ENCODE assay signal across 29 cellular contexts in genomic region chrX:134898450-134898849, GRCh38. TPM values are rescaled to one million over a fixed set of nuclear protein-coding genes. Genes with fewer than 3 reads are reported as not detected.
DNase-seq lines count a peak whose midpoint lies in the region; ATAC-seq and TF ChIP-seq lines count a peak whose summit lies in the region.
"Had no signal": no experiment of that assay in that cellular context is flagged by ENCODE, and none has a peak within 500 bp of the region (broad histone marks: within the 10 kb centered on the region; RNA-seq: fewer than 3 reads in every experiment).

No MANE protein-coding gene starts in this region.

- H3K9me3 ChIP-seq in skeletal muscle satellite cell (replicated peaks; ENCODE audit: low read length) = no peaks in the 10 kb centered on the region
- H3K9me3 ChIP-seq: esophagus squamous epithelium, MG63, psoas muscle, SJSA1, thoracic aorta had no signal

- H3K4me2 ChIP-seq in skeletal muscle satellite cell (ENCODE audit: low read length) = peak overlapping the region; percentile 20
- H3K4me2 ChIP-seq: smooth muscle cell had no signal

- H3K27ac Mint-ChIP-seq in activated naive CD4-positive, alpha-beta T cell treated with anti-CD3 and anti-CD28 coated beads, Interleukin-2, amount 50 U/mL, for 72 hours = no peak overlapping the region
- H3K27ac Mint-ChIP-seq: activated naive CD8-positive, alpha-beta T cell treated with anti-CD3 and anti-CD28 coated beads, Interleukin-2, amount 10 ng/mL, durations not matched to agents 7 days and 5 days; CD8-positive, alpha-beta memory T cell; effector memory CD8-positive, alpha-beta T cell; T-helper 17 cell had no signal

- H3K36me3 Mint-ChIP-seq in activated naive CD4-positive, alpha-beta T cell treated with anti-CD3 and anti-CD28 coated beads, Interleukin-2, amount 50 U/mL, for 72 hours = no peaks in the 10 kb centered on the region
- H3K36me3 Mint-ChIP-seq: activated naive CD8-positive, alpha-beta T cell treated with anti-CD3 and anti-CD28 coated beads, Interleukin-2, amount 10 ng/mL, durations not matched to agents 7 days and 5 days had no signal

- TF ChIP-seq CTCF in cardiac fibroblast (IDR thresholded peaks at IDR 0.05; ENCODE audit: low read depth, low read length) = no peak

- H3K9ac ChIP-seq in skeletal muscle satellite cell (ENCODE audit: low read depth, low read length) = no peak overlapping the region

- H3K36me3 ChIP-seq in skeletal muscle satellite cell (ENCODE audit: insufficient read depth, low read length) = peaks cover 6% of the 10 kb centered on the region
- H3K36me3 ChIP-seq: thoracic aorta had no signal

- no peaks in the 10 kb centered on the region for H3K27me3 ChIP-seq in skeletal muscle satellite cell (ENCODE audit: control insufficient read depth, insufficient read depth, low read length)
- H3K27me3 ChIP-seq: esophagus squamous epithelium, MG63, SJSA1 had no signal

- no peaks in the 10 kb centered on the region for H3K4me1 ChIP-seq in skeletal muscle satellite cell (ENCODE audit: control insufficient read depth, insufficient read depth, low read length)
- H3K4me1 ChIP-seq: esophagus squamous epithelium, psoas muscle, SJSA1 had no signal

- no peak for ATAC-seq in activated naive CD4-positive, alpha-beta T cell treated with anti-CD3 and anti-CD28 coated beads, Interleukin-2, amount 50 U/mL, for 72 hours
- ATAC-seq: effector memory CD8-positive, alpha-beta T cell; HepG2; left cardiac atrium; psoas muscle; T-helper 17 cell had no signal

- no peak overlapping the region for H3K4me3 ChIP-seq in cardiac fibroblast (replicated peaks in 1 of 2; ENCODE audit: low read depth in 2 of 2, low read length in 2 of 2)
- H3K4me3 ChIP-seq in skeletal muscle satellite cell (ENCODE audit: low read length) = no peak overlapping the region
- H3K4me3 ChIP-seq: esophagus squamous epithelium, MG63, psoas muscle, SJSA1, smooth muscle cell, thoracic aorta had no signal

- DNase-seq in DMS53 (lab: John Stamatoyannopoulos, UW) (peak; percentile 21), DMS53 treated with DMSO at 0.1 percent for 48 hours (lab: John Stamatoyannopoulos, UW; ENCODE audit: unreplicated experiment) (no peak), NCI-H2171 treated with DMSO at 0.1 percent for 48 hours (lab: John Stamatoyannopoulos, UW) (peak; percentile 64), cardiac fibroblast (ENCODE audit: low read depth in 2 of 2) (peak; percentile 34 to 36), T-helper 9 cell (no peak)
- DNase-seq in activated naive CD4-positive, alpha-beta T cell treated with anti-CD3 and anti-CD28 coated beads, Interleukin-2, amount 50 U/mL, for 72 hours (ENCODE audit: low spot score in 2 of 2) = no peak
- DNase-seq in stimulated activated CD4-positive, alpha-beta T cell treated with anti-CD3 and anti-CD28 coated beads, Interleukin-4, amount 100 ng/mL, for 1 hour = no peak
- DNase-seq: activated CD4-positive, alpha-beta T cell treated with anti-CD3 and anti-CD28 coated beads, Interleukin-2, amount 50 U/mL, for 1 hour; activated naive CD8-positive, alpha-beta T cell treated with anti-CD3 and anti-CD28 coated beads, Interleukin-2, amount 10 ng/mL, durations not matched to agents 7 days and 5 days; AML-193; CD8-positive, alpha-beta memory T cell; DMS79; effector memory CD8-positive, alpha-beta T cell; esophagus squamous epithelium; head of caudate nucleus; left cardiac atrium; mesendoderm; MG63; NCI-H2227 treated with DMSO at 0.1 percent for 48 hours; NK-92 treated with Interleukin-12 subunit alpha and Interleukin-12 subunit beta, amount 100 ng/mL, for 24 hours; psoas muscle; stimulated activated CD4-positive, alpha-beta T cell treated with anti-CD3 and anti-CD28 coated beads, Interleukin-2, amount 100 ng/mL, for 48 hours; stimulated activated naive CD4-positive, alpha-beta T cell treated with Interleukin-2 at 50 U/mL for 16 hours; T-helper 17 cell had no signal

- no peaks in the 10 kb centered on the region for H3K9me3 Mint-ChIP-seq in activated naive CD4-positive, alpha-beta T cell treated with anti-CD3 and anti-CD28 coated beads, Interleukin-2, amount 50 U/mL, for 72 hours
- H3K9me3 Mint-ChIP-seq: activated naive CD8-positive, alpha-beta T cell treated with anti-CD3 and anti-CD28 coated beads, Interleukin-2, amount 10 ng/mL, durations not matched to agents 7 days and 5 days; CD8-positive, alpha-beta memory T cell; effector memory CD8-positive, alpha-beta T cell had no signal

RNA-seq across cellular contexts. Expression of gene MOSPD1, which starts 16.6 kb away (rescaled TPM):
- 15.7 and 20.3 TPM in 2 replicates for total RNA-seq in skeletal muscle satellite cell (2012; rRNA removed)
- 10 to 100 TPM in 1 of 2 donors, 1 to 10 TPM in 1; 8.1 to 12.2 TPM for total RNA-seq in activated naive CD4-positive, alpha-beta T cell treated with anti-CD3 and anti-CD28 coated beads, Interleukin-2, amount 50 U/mL, for 72 hours

Comparison
In these comparisons a context has a peak if more than half of its experiments do, and no peak if none do; other contexts are left out.
1. DNase-seq: peak in DMS53 (single experiment), NCI-H2171 treated with DMSO at 0.1 percent for 48 hours (single experiment) and cardiac fibroblast (2 of 2); none in DMS53 treated with DMSO at 0.1 percent for 48 hours (single experiment), activated naive CD4-positive, alpha-beta T cell treated with anti-CD3 and anti-CD28 coated beads, Interleukin-2, amount 50 U/mL, for 72 hours (0 of 2), stimulated activated CD4-positive, alpha-beta T cell treated with anti-CD3 and anti-CD28 coated beads, Interleukin-4, amount 100 ng/mL, for 1 hour (single experiment) and T-helper 9 cell (single experiment).